ENCODE assay signal across 8 cellular contexts in genomic region chr3:135473449-135473848, GRCh38.
"Had no signal": no experiment of that assay in that cellular context is flagged by ENCODE, and none has a peak within 500 bp of the region (broad histone marks: within the 10 kb centered on the region; RNA-seq: fewer than 3 reads in every experiment).

No MANE protein-coding gene starts in this region.

- ATAC-seq: GM23338 had no signal

- FAIRE-seq: H1, H54 had no signal

- H3K27ac ChIP-seq: HL-60 had no signal

- H3K36me3 Mint-ChIP-seq: IgD-negative memory B cell had no signal

- H2AFZ ChIP-seq: GM23338 had no signal

- DNase-seq: H9, HCEC 1CT, KBM-7 had no signal

- H3K4me1 Mint-ChIP-seq: GM23338, H9 had no signal

- H3K4me2 ChIP-seq: GM23338 had no signal

- H3K9me3 Mint-ChIP-seq: GM23338, H9 had no signal

- H3K4me3 ChIP-seq: GM23338 had no signal

- H3K4me3 Mint-ChIP-seq: GM23338, H9, IgD-negative memory B cell had no signal

- H3K27ac Mint-ChIP-seq: GM23338, H9 had no signal
